ENCODE assay signal across 8 cellular contexts in the genomic region with DNA sequence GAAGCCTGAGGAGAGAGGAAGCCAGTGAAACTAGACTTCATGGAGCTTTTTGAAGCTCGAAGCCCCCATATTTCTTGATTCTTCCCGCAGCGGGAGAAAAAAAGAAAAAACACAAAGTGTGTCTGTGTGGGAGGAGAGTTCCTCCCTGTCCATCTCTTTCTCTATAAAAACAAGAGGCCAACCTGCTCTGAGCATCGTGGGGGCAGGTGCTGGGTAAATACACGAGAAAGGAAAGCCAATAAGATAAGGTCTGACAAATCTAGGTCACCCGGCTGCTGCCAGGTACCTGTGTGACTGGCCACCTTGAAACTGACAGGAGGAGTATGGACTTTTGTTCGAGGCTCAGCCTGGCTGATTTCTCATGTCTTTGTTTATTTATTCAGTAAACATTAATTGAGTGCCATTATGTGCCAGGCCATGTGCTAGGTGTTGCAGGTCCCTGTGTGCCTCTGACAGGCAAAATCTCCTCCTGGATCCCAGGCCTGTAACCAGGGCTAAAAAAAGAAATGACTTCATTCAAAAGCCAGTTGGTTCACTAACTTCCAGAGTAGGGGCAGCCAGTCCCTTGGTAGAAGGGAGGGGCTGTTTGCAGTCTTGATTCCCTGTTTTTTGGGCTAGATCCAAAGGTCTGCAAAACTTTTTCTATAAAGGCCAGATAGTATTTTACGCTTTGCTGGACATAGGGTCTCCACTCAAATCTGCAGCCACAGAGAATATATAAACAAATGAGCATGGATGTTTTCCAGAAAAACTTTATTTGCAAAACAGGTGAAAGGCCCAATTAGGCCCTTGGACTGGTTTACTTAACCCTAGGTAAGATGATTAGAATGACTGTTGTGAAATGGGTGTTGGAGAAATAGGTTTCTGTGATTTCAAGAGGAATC. TPM values are rescaled to one million over a fixed set of nuclear protein-coding genes. Genes with fewer than 3 reads are reported as not detected.
A peak's percentile ranks its signal among the peaks of the same experiment; 100 is the strongest.
DNase-seq lines count a peak whose midpoint lies in the region; ATAC-seq, FAIRE-seq and TF ChIP-seq lines count a peak whose summit lies in the region.

No MANE protein-coding gene starts in this region.

- TF ChIP-seq RAD21 in HepG2 (CRISPR knock-in tag; IDR thresholded peaks at IDR 0.05), result no peak

- no peak overlapping the region for H3K9ac ChIP-seq in BLaER1
- H3K9ac ChIP-seq in HepG2 (ENCODE audit: insufficient read depth, low read depth, low read length), result peak overlapping the region; percentile 58

- peaks cover 10% of the 10 kb centered on the region for H3K79me2 ChIP-seq in HepG2 (ENCODE audit: insufficient read depth, low read length)

- no peak for TF ChIP-seq POLR2A in HepG2 (IDR thresholded peaks at IDR 0.05; ENCODE audit: insufficient read depth in 1 of 2, low read depth in 2 of 2, low read length in 2 of 2)
- TF ChIP-seq POLR2A in tibial nerve (IDR thresholded peaks at IDR 0.05), result no peak

- H2AFZ ChIP-seq in HepG2 (ENCODE audit: low read length), result no peak overlapping the region

- intact Hi-C loops in HepG2 (cut with micrococcal nuclease; ENCODE audit: unreplicated experiment), result loop anchor here (1.0 to 2.0 kb wide), 4 partner anchors 17 to 73 kb away; no protein-coding TSS in a partner anchor

- H3K9me3 ChIP-seq in BLaER1 (no peaks in the 10 kb centered on the region; the same call in 1 of the 2 replicates), HepG2 (ENCODE audit: low read length) (no peaks in the 10 kb centered on the region), tibial nerve (no peaks in the 10 kb centered on the region)

- no peaks in the 10 kb centered on the region for H3K27me3 ChIP-seq in BLaER1
- no peaks in the 10 kb centered on the region for H3K27me3 ChIP-seq in brain microvascular endothelial cell (replicated peaks)
- H3K27me3 ChIP-seq in HepG2 (ENCODE audit: control insufficient read depth in 1 of 2, insufficient read depth in 2 of 2, low read length in 2 of 2), result no peaks in the 10 kb centered on the region
- H3K27me3 ChIP-seq in tibial nerve, result no peaks in the 10 kb centered on the region

- peak overlapping the region; percentile 77 for H3K4me2 ChIP-seq in BLaER1
- H3K4me2 ChIP-seq in HepG2 (ENCODE audit: low read depth, low read length), result peak overlapping the region; percentile 92

- BruUV-seq in HepG2 (replicated peaks; lab: Mats Ljungman, UMichigan), result no TSS peak

- peak; percentile 100 for FAIRE-seq in HepG2 (lab: Jason Lieb, UNC)

- in situ Hi-C loops in brain microvascular endothelial cell (cut with HindIII; ENCODE audit: low pct_ligation_motif_present, low sequenced_read_pairs) (no loop called here), HepG2 (cut with HindIII; ENCODE audit: extremely low pct_ligation_motif_present, low pct_unique_long_range_greater_than_20kb) (loop anchor here (5.0 kb wide), 2 partner anchors 35 to 55 kb away; a partner anchor contains a TSS)

- H3K36me3 ChIP-seq in BLaER1 (no peaks in the 10 kb centered on the region), brain microvascular endothelial cell (replicated peaks) (no peaks in the 10 kb centered on the region), HepG2 (replicated peaks in 1 of 2; ENCODE audit: control insufficient read depth in 1 of 2, insufficient read depth in 2 of 2, low read length in 2 of 2) (peaks cover 2 to 4% of the 10 kb centered on the region in 2 experiments; a peak in 3 of 5 replicates), tibial nerve (no peaks in the 10 kb centered on the region)

- H3K4me1 ChIP-seq in BLaER1 (peaks cover 76% of the 10 kb centered on the region), HepG2 (ENCODE audit: insufficient read depth, low read length) (peaks cover 83% of the 10 kb centered on the region), tibial nerve (peaks cover 11 to 100% (median 91%) of the 10 kb centered on the region in 4 donors)

- POLR2A ChIA-PET in HepG2 (lab: Yijun Ruan, JAX), result interaction anchor here (0.7 to 2.1 kb wide), 11 partner anchors 8 to 63 kb away, joined by 3 to 17 read pairs (median 8); no protein-coding TSS in a partner anchor

- DNase-seq in NCI-H1092 treated with DMSO at 0.1 percent for 48 hours (lab: John Stamatoyannopoulos, UW), result peak; percentile 70
- peak; percentile 60 for DNase-seq in brain microvascular endothelial cell
- peak; percentile 98 for DNase-seq in HepG2 (ENCODE audit: low spot score)
- no peak for DNase-seq in tibial nerve (ENCODE audit: low spot score in 2 of 2)
- no peak for DNase-seq in foreskin melanocyte

- CTCF ChIA-PET in HepG2 (lab: Yijun Ruan, JAX; ENCODE audit: low intra/inter-chr PET ratio, low total read pairs), result interaction anchor here (1.0 kb wide), 1 partner anchor 74 kb away, joined by 4 read pairs; no protein-coding TSS in a partner anchor

- peak in 1 of 2 experiments; percentile 98; a peak in 2 of 4 replicates for TF ChIP-seq EP300 in HepG2 (IDR thresholded peaks at IDR 0.05; ENCODE audit: low read depth in 2 of 2, low read length in 2 of 2)
- peak; percentile 93 for TF ChIP-seq EP300 in HepG2 (CRISPR knock-in tag; IDR thresholded peaks at IDR 0.05; ENCODE audit: borderline replicate concordance)
- TF ChIP-seq EP300 in tibial nerve (IDR thresholded peaks at IDR 0.05), result peak in 1 of 2 donors; percentile 51

- H4K20me1 ChIP-seq in BLaER1, result peaks cover 43% of the 10 kb centered on the region
- no peaks in the 10 kb centered on the region for H4K20me1 ChIP-seq in HepG2 (ENCODE audit: insufficient read depth, low read length)

- WGBS in HepG2 (ENCODE audit: low lambda C conversion rate), result 1% methylated on average over 8 of the region's 8 CpGs
- WGBS in tibial nerve, 2 donors, result 19 to 24% methylated on average over 8 of the region's 8 CpGs

- H3K4me3 ChIP-seq in BLaER1, result no peak overlapping the region
- H3K4me3 ChIP-seq in brain microvascular endothelial cell (ENCODE audit: low read depth, low read length), result no peak overlapping the region
- peak overlapping the region; percentile 24 to 62 (median 41) for H3K4me3 ChIP-seq in HepG2 (replicated peaks in 1 of 3; ENCODE audit: insufficient read depth in 1 of 3, low read depth in 2 of 3, low read length in 3 of 3)
- no peak overlapping the region for H3K4me3 ChIP-seq in tibial nerve

- no peak for TF ChIP-seq CTCF in brain microvascular endothelial cell (IDR thresholded peaks at IDR 0.05; ENCODE audit: low read depth, low read length, missing control alignments)
- TF ChIP-seq CTCF in HepG2 (CRISPR knock-in tag; IDR thresholded peaks at IDR 0.05), result peak; percentile 25; the same call in 1 of the 2 replicates
- no peak for TF ChIP-seq CTCF in tibial nerve (IDR thresholded peaks at IDR 0.05)

- H3K27ac ChIP-seq in BLaER1 (no peak overlapping the region), brain microvascular endothelial cell (peak overlapping the region; percentile 44), HepG2 (ENCODE audit: extremely low read length, insufficient read depth, low read length) (peak overlapping the region; percentile 76), tibial nerve (peak overlapping the region; percentile 28 to 97 (median 84))

- ATAC-seq in HepG2, result peak; percentile 90
- no peak for ATAC-seq in GM19455 (IDR thresholded peaks at IDR 0.05; ENCODE audit: unreplicated experiment)
- no peak for ATAC-seq in HG03097 (IDR thresholded peaks at IDR 0.05; ENCODE audit: low FRiP score, unreplicated experiment)

TF ChIP-seq in HepG2, 621 proteins besides CTCF, POLR2A, EP300 and RAD21 (continues in another document):
- TF ChIP-seq LCORL (IDR thresholded peaks at IDR 0.05), result no peak
- TF ChIP-seq LCORL (CRISPR knock-in tag; IDR thresholded peaks at IDR 0.05), result peak; percentile 92
- peak; percentile 81 for TF ChIP-seq KLF11 (CRISPR knock-in tag; IDR thresholded peaks at IDR 0.05)
- TF ChIP-seq, protein P1, sequence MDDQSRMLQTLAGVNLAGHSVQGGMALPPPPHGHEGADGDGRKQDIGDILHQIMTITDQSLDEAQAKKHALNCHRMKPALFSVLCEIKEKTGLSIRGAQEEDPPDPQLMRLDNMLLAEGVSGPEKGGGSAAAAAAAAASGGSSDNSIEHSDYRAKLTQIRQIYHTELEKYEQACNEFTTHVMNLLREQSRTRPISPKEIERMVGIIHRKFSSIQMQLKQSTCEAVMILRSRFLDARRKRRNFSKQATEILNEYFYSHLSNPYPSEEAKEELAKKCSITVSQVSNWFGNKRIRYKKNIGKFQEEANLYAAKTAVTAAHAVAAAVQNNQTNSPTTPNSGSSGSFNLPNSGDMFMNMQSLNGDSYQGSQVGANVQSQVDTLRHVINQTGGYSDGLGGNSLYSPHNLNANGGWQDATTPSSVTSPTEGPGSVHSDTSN (CRISPR knock-in tag; IDR thresholded peaks at IDR 0.05; ENCODE audit: borderline replicate concordance), result no peak
- TF ChIP-seq BHLHE40 (IDR thresholded peaks at IDR 0.05; ENCODE audit: low read length), result peak; percentile 53; the same call in 1 of the 2 replicates
- TF ChIP-seq, protein P2, sequence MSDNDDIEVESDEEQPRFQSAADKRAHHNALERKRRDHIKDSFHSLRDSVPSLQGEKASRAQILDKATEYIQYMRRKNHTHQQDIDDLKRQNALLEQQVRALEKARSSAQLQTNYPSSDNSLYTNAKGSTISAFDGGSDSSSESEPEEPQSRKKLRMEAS (IDR thresholded peaks at IDR 0.05), result peak; percentile 95
- TF ChIP-seq HNRNPLL (IDR thresholded peaks at IDR 0.05; ENCODE audit: low read depth, low read length, poor library complexity, severe bottlenecking), result no peak
- TF ChIP-seq KAT8 (CRISPR knock-in tag; IDR thresholded peaks at IDR 0.05), result peak; percentile 84

RNA-seq across cellular contexts. Expression of a gene that starts 35.6 kb away (rescaled TPM):
- total RNA-seq in HepG2 (2016; rRNA removed; fragmentation: Illumina TruSeq; extraction: Trizol) (7.5 and 8.5 TPM in 2 replicates), tibial nerve (10 to 100 TPM; 33.6 to 59.9 (median 48.7) TPM)
- 18.9 and 21.5 TPM in 2 replicates for total RNA-seq in HepG2 (2016; cell fraction: cytosol; rRNA removed; fragmentation: Illumina TruSeq; extraction: Trizol; ENCODE audit: low read depth)
- total RNA-seq in HepG2 (2016; cell fraction: insoluble cytoplasmic fraction; rRNA removed; fragmentation: Illumina TruSeq; extraction: Trizol), result 6.7 and 7.0 TPM in 2 replicates
- total RNA-seq in HepG2 (2016; cell fraction: membrane; rRNA removed; fragmentation: Illumina TruSeq; extraction: Trizol), result 5.7 and 6.1 TPM in 2 replicates
- 9.8 and 11.4 TPM in 2 replicates for total RNA-seq in HepG2 (2016; cell fraction: nucleus; rRNA removed; fragmentation: Illumina TruSeq; extraction: Trizol)
- 18.2 and 21.1 TPM in 2 replicates for polyA plus RNA-seq in HepG2 (2011; rRNA removed)
- polyA plus RNA-seq in HepG2 (2011; cell fraction: cytosol; rRNA removed), result 8.0 and 10.6 TPM in 2 replicates
- polyA plus RNA-seq in HepG2 (2011; cell fraction: nucleus; rRNA removed), result 16.3 and 20.7 TPM in 2 replicates
- polyA plus RNA-seq in HepG2 (2012), result 11.0 TPM in 2 replicates
- polyA plus RNA-seq in HepG2 (2016; cell fraction: cytosol; fragmentation: Illumina TruSeq; extraction: Trizol; ENCODE audit: low read depth), result 0.68 and 0.79 TPM in 2 replicates
- polyA plus RNA-seq in HepG2 (2016; cell fraction: insoluble cytoplasmic fraction; fragmentation: Illumina TruSeq; extraction: Trizol; ENCODE audit: low read depth), result 5.2 and 5.6 TPM in 2 replicates
- polyA plus RNA-seq in HepG2 (2016; cell fraction: membrane; fragmentation: Illumina TruSeq; extraction: Trizol; ENCODE audit: low read depth), result 2.3 and 2.4 TPM in 2 replicates
- polyA plus RNA-seq in HepG2 (2016; cell fraction: nucleus; fragmentation: Illumina TruSeq; extraction: Trizol; ENCODE audit: insufficient read depth, low read depth), result 12.0 and 12.1 TPM in 2 replicates
- 10.4 and 56.0 TPM in 2 replicates for polyA minus RNA-seq in HepG2 (2011; rRNA and poly(A)+ RNA removed; ENCODE audit: low replicate concordance)
- polyA minus RNA-seq in HepG2 (2011; cell fraction: cytosol; rRNA and poly(A)+ RNA removed), result 12.7 and 15.6 TPM in 2 replicates
- 18.7 and 25.6 TPM in 2 replicates for polyA minus RNA-seq in HepG2 (2011; cell fraction: nucleus; rRNA and poly(A)+ RNA removed)

Comparison
In these comparisons a context has a peak if more than half of its experiments do, and no peak if none do; other contexts are left out.
1. H3K4me3 ChIP-seq: peak in HepG2 (3 of 3); none in BLaER1 (single experiment), brain microvascular endothelial cell (single experiment) and tibial nerve (0 of 4).
2. DNase-seq: peak in NCI-H1092 treated with DMSO at 0.1 percent for 48 hours (single experiment), brain microvascular endothelial cell (single experiment) and HepG2 (single experiment); none in tibial nerve (0 of 2) and foreskin melanocyte (single experiment).